In genomic region chr17:33039874-33040273, GRCh38 we compare ENCODE assay signal across 16 cellular contexts. TPM values are rescaled to one million over a fixed set of nuclear protein-coding genes. Genes with fewer than 3 reads are reported as not detected.
DNase-seq lines count a peak whose midpoint lies in the region; ATAC-seq and TF ChIP-seq lines count a peak whose summit lies in the region.
"Had no signal": no experiment of that assay in that cellular context is flagged by ENCODE, and none has a peak within 500 bp of the region (broad histone marks: within the 10 kb centered on the region; RNA-seq: fewer than 3 reads in every experiment).

No MANE protein-coding gene starts in this region.

- ATAC-seq in heart right ventricle (peak; percentile 62 to 91 (median 84)), HG02970 (IDR thresholded peaks at IDR 0.05; ENCODE audit: low FRiP score, unreplicated experiment) (no peak)
- ATAC-seq: activated CD4-positive, CD25-positive, alpha-beta regulatory T cell treated with anti-CD3 and anti-CD28 coated beads, Interleukin-2, amount 50 U/mL, for 24 hours had no signal

- H3K36me3 ChIP-seq in mammary epithelial cell (ENCODE audit: insufficient read depth, low read length) (no peaks in the 10 kb centered on the region), heart right ventricle (no peaks in the 10 kb centered on the region)
- H3K36me3 ChIP-seq: ovary, tibial artery had no signal

- TF ChIP-seq CTCF in mammary epithelial cell (conservative IDR thresholded peaks at IDR 0.05 in 1 of 2, IDR thresholded peaks at IDR 0.05 in 1 of 2; ENCODE audit: extremely low read depth in 1 of 2, insufficient read depth in 1 of 2, low read depth in 1 of 2, low read length in 2 of 2) (no peak), heart right ventricle (IDR thresholded peaks at IDR 0.05) (no peak)

- no peaks in the 10 kb centered on the region for H3K36me3 Mint-ChIP-seq in immature natural killer cell
- H3K36me3 Mint-ChIP-seq: mesothelial cell of epicardium had no signal

- no peak overlapping the region for H3K4me3 ChIP-seq in mammary epithelial cell (replicated peaks in 1 of 3; ENCODE audit: insufficient read depth in 1 of 3, low read depth in 2 of 3, low read length in 3 of 3)
- no peak overlapping the region for H3K4me3 ChIP-seq in heart right ventricle
- H3K4me3 ChIP-seq: ovary, tibial artery had no signal

- in situ Hi-C loops in mammary epithelial cell (cut with MboI; ENCODE audit: low sequenced_read_pairs in 2 of 2), result loop anchor here (10.0 kb wide), 2 partner anchors 605 to 635 kb away; no protein-coding TSS in a partner anchor

- H3K9me3 ChIP-seq in mammary epithelial cell (replicated peaks; ENCODE audit: insufficient read depth, low read length) (no peaks in the 10 kb centered on the region), heart right ventricle (no peaks in the 10 kb centered on the region)
- H3K9me3 ChIP-seq: ovary, tibial artery had no signal

- dilution Hi-C loops in mammary epithelial cell (cut with HindIII; ENCODE audit: low sequenced_read_pairs), result no loop called here

- no peak overlapping the region for H3K27ac Mint-ChIP-seq in immature natural killer cell
- H3K27ac Mint-ChIP-seq: mesothelial cell of epicardium had no signal

- H3K9me3 Mint-ChIP-seq in immature natural killer cell, result no peaks in the 10 kb centered on the region

- peak overlapping the region; percentile 32 for H2AFZ ChIP-seq in mammary epithelial cell (ENCODE audit: low read depth, low read length)

- H3K27me3 ChIP-seq in mammary epithelial cell (ENCODE audit: insufficient read depth, low read length) (no peaks in the 10 kb centered on the region), heart right ventricle (peaks cover 0 to 24% (median 7%) of the 10 kb centered on the region in 7 donors)
- H3K27me3 ChIP-seq: ovary had no signal

- H4K20me1 ChIP-seq in mammary epithelial cell (ENCODE audit: insufficient read depth, low read length), result no peaks in the 10 kb centered on the region

- intact Hi-C loops in mammary epithelial cell (cut with micrococcal nuclease), result loop anchor here (1.0 to 5.0 kb wide), 4 partner anchors 107 to 291 kb away; no protein-coding TSS in a partner anchor
- intact Hi-C loops in heart right ventricle (cut with DNase I), result loop anchor here in 8 of 10 donors (5.0 to 10.0 kb wide), 5 partner anchors 632 to 712 kb away; no protein-coding TSS in a partner anchor

- DNase-seq in DMS 273 (lab: John Stamatoyannopoulos, UW; ENCODE audit: unreplicated experiment), result peak; percentile 31
- no peak for DNase-seq in DMS 273 treated with DMSO at 0.1 percent for 48 hours (lab: John Stamatoyannopoulos, UW)
- peak; percentile 90 for DNase-seq in mammary epithelial cell
- no peak for DNase-seq in heart right ventricle
- peak; percentile 77 for DNase-seq in superior temporal gyrus (ENCODE audit: extremely low spot score)
- no peak for DNase-seq in activated naive CD4-positive, alpha-beta T cell treated with Interleukin-2 at 50 U/mL for 16 hours
- no peak for DNase-seq in immature natural killer cell
- DNase-seq: amniotic stem cell, hypothalamus, NCI-H2029 treated with DMSO at 0.1 percent for 48 hours, ovary, tibial artery had no signal

- no peaks in the 10 kb centered on the region for H3K4me1 Mint-ChIP-seq in immature natural killer cell

- H3K4me1 ChIP-seq in mammary epithelial cell (ENCODE audit: insufficient read depth, low read length) (peaks cover 26% of the 10 kb centered on the region), heart right ventricle (peaks cover 3 to 26% (median 22%) of the 10 kb centered on the region in 9 donors)
- H3K4me1 ChIP-seq: tibial artery had no signal

- H3K4me2 ChIP-seq in mammary epithelial cell (ENCODE audit: insufficient read depth, low read depth, low read length), result no peak overlapping the region

- H3K27ac ChIP-seq in mammary epithelial cell (ENCODE audit: insufficient read depth, low read depth, low read length), result peak overlapping the region; percentile 46
- H3K27ac ChIP-seq in heart right ventricle, result peak overlapping the region in 2 of 10 donors; percentile 22 to 24
- H3K27ac ChIP-seq: 22Rv1, ovary, tibial artery had no signal

- no peak overlapping the region for H3K4me3 Mint-ChIP-seq in immature natural killer cell
- H3K4me3 Mint-ChIP-seq: mesothelial cell of epicardium had no signal

- no TSS peak for BruUV-seq in mammary epithelial cell (replicated peaks; lab: Mats Ljungman, UMichigan)

- CTCF ChIA-PET in mammary epithelial cell (lab: Charles Lee; ENCODE audit: low non-redundant PET), result interaction anchor here (0.6 kb wide), 1 partner anchor 711 kb away, joined by 8 read pairs; no protein-coding TSS in a partner anchor

- WGBS in mammary epithelial cell (ENCODE audit: low coverage, missing lambda C conversion rate), result 0% methylated on average over 2 of the region's 2 CpGs
- WGBS in heart right ventricle, 2 donors, result 26 to 43% methylated on average over 2 of the region's 2 CpGs

- H3K79me2 ChIP-seq in mammary epithelial cell (ENCODE audit: insufficient read depth, low read length), result no peaks in the 10 kb centered on the region

- no peak overlapping the region for H3K9ac ChIP-seq in mammary epithelial cell (ENCODE audit: insufficient read depth, low read length)

- peaks cover 0 to 10% (median 1%) of the 10 kb centered on the region in 3 donors for H3K27me3 Mint-ChIP-seq in immature natural killer cell (ENCODE audit: low read depth in 3 of 3)

RNA-seq across cellular contexts. Expression of gene SPACA3, which starts 48.2 kb away (rescaled TPM):
- total RNA-seq in mammary epithelial cell, result not detected
- 0.27 TPM for polyA plus RNA-seq in mammary epithelial cell
- not detected for polyA minus RNA-seq in mammary epithelial cell
- total RNA-seq in heart right ventricle, result not detected
- polyA plus RNA-seq in heart right ventricle, result not detected
- polyA plus RNA-seq in immature natural killer cell, result not detected
- total RNA-seq: mesothelial cell of epicardium, ovary had no signal
- polyA plus RNA-seq: ovary had no signal

Comparison
In these comparisons a context has a peak if more than half of its experiments do, and no peak if none do; other contexts are left out.
1. DNase-seq: peak in DMS 273 (single experiment), mammary epithelial cell (single experiment) and superior temporal gyrus (single experiment); none in DMS 273 treated with DMSO at 0.1 percent for 48 hours (single experiment), heart right ventricle (0 of 2), activated naive CD4-positive, alpha-beta T cell treated with Interleukin-2 at 50 U/mL for 16 hours (single experiment) and immature natural killer cell (0 of 3).